Comparison of ENCODE assay signal across 8 cellular contexts in genomic region chr2:44170337-44170736, GRCh38. TPM values are rescaled to one million over a fixed set of nuclear protein-coding genes. Genes with fewer than 3 reads are reported as not detected.
DNase-seq lines count a peak whose midpoint lies in the region; ATAC-seq, FAIRE-seq and TF ChIP-seq lines count a peak whose summit lies in the region.

No MANE protein-coding gene starts in this region.

- H3K27ac ChIP-seq in SK-N-SH (ENCODE audit: low read depth in 2 of 2, low read length in 1 of 2), result peak overlapping the region; percentile 53 to 74; a peak in 3 of 4 replicates
- peak overlapping the region; percentile 93 to 99 (median 99) for H3K27ac ChIP-seq in esophagus muscularis mucosa (replicated peaks in 1 of 4)
- H3K27ac ChIP-seq in pancreas, result peak overlapping the region in 2 of 4 donors; percentile 93 to 96

- intact Hi-C loops in esophagus muscularis mucosa (cut with DNase I) (no loop called here), pancreas (cut with DNase I) (loop anchor here in 1 of 3 donors (10.0 kb wide), 1 partner anchor 54 kb away; no protein-coding TSS in a partner anchor)

- TF ChIP-seq EP300 in SK-N-SH (IDR thresholded peaks at IDR 0.05; ENCODE audit: borderline replicate concordance in 1 of 2, low read depth in 1 of 2, low read length in 1 of 2), result no peak
- peak; percentile 58 for TF ChIP-seq EP300 in esophagus muscularis mucosa (IDR thresholded peaks at IDR 0.05)

- no peak for TF ChIP-seq RAD21 in SK-N-SH (IDR thresholded peaks at IDR 0.05; ENCODE audit: low read length)

- peaks cover 14% of the 10 kb centered on the region for H3F3A ChIP-seq in SK-N-SH (replicated peaks; ENCODE audit: insufficient read depth)

- peaks cover 47% of the 10 kb centered on the region for H4K20me1 ChIP-seq in SK-N-SH (ENCODE audit: insufficient read depth)

- CTCF ChIA-PET in SK-N-SH (lab: Yijun Ruan, JAX), result interaction anchor here (1.0 to 3.9 kb wide), 6 partner anchors 84 to 292 kb away, joined by 3 to 11 read pairs (median 4); no protein-coding TSS in a partner anchor

- H3K4me3 ChIP-seq in SK-N-SH (ENCODE audit: low read depth in 2 of 2, low read length in 1 of 2) (peak overlapping the region; percentile 76 to 95), esophagus muscularis mucosa (peak overlapping the region; percentile 75 to 97 (median 94)), pancreas (peak overlapping the region in 3 of 4 donors; percentile 75 to 96 (median 94))

- peak overlapping the region; percentile 83 for H3K9ac ChIP-seq in SK-N-SH

- ATAC-seq in SK-N-SH treated with all-trans-retinoic acid at 6 μM for 48 hours (no peak), pancreas (no peak), GM21717 (IDR thresholded peaks at IDR 0.05; ENCODE audit: unreplicated experiment) (no peak)

- H3K36me3 ChIP-seq in SK-N-SH (replicated peaks in 1 of 2; ENCODE audit: control insufficient read depth in 1 of 2, insufficient read depth in 2 of 2, low read length in 1 of 2), result no peaks in the 10 kb centered on the region
- H3K36me3 ChIP-seq in esophagus muscularis mucosa, result no peaks in the 10 kb centered on the region
- H3K36me3 ChIP-seq in pancreas, result no peaks in the 10 kb centered on the region

- H3K9me2 ChIP-seq in SK-N-SH, result no peaks in the 10 kb centered on the region

- H3K9me3 ChIP-seq in SK-N-SH, result no peaks in the 10 kb centered on the region
- no peaks in the 10 kb centered on the region for H3K9me3 ChIP-seq in esophagus muscularis mucosa
- no peaks in the 10 kb centered on the region for H3K9me3 ChIP-seq in pancreas

- H3K4me1 ChIP-seq in SK-N-SH (ENCODE audit: control insufficient read depth in 1 of 2, insufficient read depth in 2 of 2, low read depth in 1 of 2, low read length in 1 of 2) (peaks cover 4 to 16% of the 10 kb centered on the region in 2 experiments), esophagus muscularis mucosa (peaks cover 16 to 52% (median 45%) of the 10 kb centered on the region in 4 donors), pancreas (peaks cover 0 to 27% (median 13%) of the 10 kb centered on the region in 3 donors)

- TF ChIP-seq POLR2A in esophagus muscularis mucosa (IDR thresholded peaks at IDR 0.05; ENCODE audit: low read depth), result no peak

- H3K4me2 ChIP-seq in SK-N-SH, result peak overlapping the region; percentile 87

- H3K27me3 ChIP-seq in SK-N-SH (ENCODE audit: insufficient read depth) (no peaks in the 10 kb centered on the region), esophagus muscularis mucosa (peaks cover 0 to 5% (median 0%) of the 10 kb centered on the region in 4 donors), pancreas (no peaks in the 10 kb centered on the region)

- no peak for DNase-seq in SK-N-SH
- DNase-seq in RKO (ENCODE audit: low spot score), result peak; percentile 54
- no peak for DNase-seq in esophagus muscularis mucosa (ENCODE audit: extremely low spot score)
- no peak for DNase-seq in pancreas
- DNase-seq in NCI-H526 treated with DMSO at 0.1 percent for 48 hours (lab: John Stamatoyannopoulos, UW), result no peak
- no peak for DNase-seq in GM03348 (ENCODE audit: low spot score)

- POLR2A ChIA-PET in SK-N-SH (lab: Yijun Ruan, JAX), result no interaction called here

- TF ChIP-seq CTCF in SK-N-SH (IDR thresholded peaks at IDR 0.05) (no peak), esophagus muscularis mucosa (IDR thresholded peaks at IDR 0.05) (no peak), pancreas (IDR thresholded peaks at IDR 0.05) (no peak)

- FAIRE-seq in pancreas (lab: Jason Lieb, UNC), result no peak

- 1% methylated on average over 3 of the region's 3 CpGs for WGBS in SK-N-SH (ENCODE audit: low lambda C conversion rate)
- WGBS in esophagus muscularis mucosa, result 3% methylated on average over 3 of the region's 3 CpGs
- 0 to 1% methylated on average over 3 of the region's 3 CpGs for WGBS in pancreas, 2 donors

- peaks cover 63% of the 10 kb centered on the region for H3K79me2 ChIP-seq in SK-N-SH (ENCODE audit: insufficient read depth)

- no peak overlapping the region for H2AFZ ChIP-seq in SK-N-SH (ENCODE audit: low read depth)

TF ChIP-seq in SK-N-SH, 30 proteins besides CTCF, POLR2A, EP300 and RAD21:
- TF ChIP-seq SMC3 (IDR thresholded peaks at IDR 0.05; ENCODE audit: low read depth, low read length) (no peak), MEF2A (IDR thresholded peaks at IDR 0.05; ENCODE audit: borderline replicate concordance, low read depth) (0 out of 2 replicates have a peak, but pooled peaks have one; percentile 20), MXI1 (IDR thresholded peaks at IDR 0.05; ENCODE audit: low read depth, low read length) (no peak), ELF1 (IDR thresholded peaks at IDR 0.05) (no peak), FOXJ3 (CRISPR knock-in tag; IDR thresholded peaks at IDR 0.05) (no peak), EZH2phosphoT487 (IDR thresholded peaks at IDR 0.05; ENCODE audit: borderline replicate concordance, low read depth) (no peak)

TF ChIP-seq in SK-N-SH treated with all-trans-retinoic acid at 6 μM for 48 hours, 23 proteins besides CTCF, POLR2A, EP300 and RAD21:
- no peak for TF ChIP-seq ZFP3 (CRISPR knock-in tag; IDR thresholded peaks at IDR 0.05)
- no peak for TF ChIP-seq ZNF8 (CRISPR knock-in tag; IDR thresholded peaks at IDR 0.05)
- no peak for TF ChIP-seq PPARA (CRISPR knock-in tag; IDR thresholded peaks at IDR 0.05; ENCODE audit: borderline replicate concordance)
- no peak for TF ChIP-seq TCF4 (CRISPR knock-in tag; IDR thresholded peaks at IDR 0.05; ENCODE audit: borderline replicate concordance)
- TF ChIP-seq, protein P1, sequence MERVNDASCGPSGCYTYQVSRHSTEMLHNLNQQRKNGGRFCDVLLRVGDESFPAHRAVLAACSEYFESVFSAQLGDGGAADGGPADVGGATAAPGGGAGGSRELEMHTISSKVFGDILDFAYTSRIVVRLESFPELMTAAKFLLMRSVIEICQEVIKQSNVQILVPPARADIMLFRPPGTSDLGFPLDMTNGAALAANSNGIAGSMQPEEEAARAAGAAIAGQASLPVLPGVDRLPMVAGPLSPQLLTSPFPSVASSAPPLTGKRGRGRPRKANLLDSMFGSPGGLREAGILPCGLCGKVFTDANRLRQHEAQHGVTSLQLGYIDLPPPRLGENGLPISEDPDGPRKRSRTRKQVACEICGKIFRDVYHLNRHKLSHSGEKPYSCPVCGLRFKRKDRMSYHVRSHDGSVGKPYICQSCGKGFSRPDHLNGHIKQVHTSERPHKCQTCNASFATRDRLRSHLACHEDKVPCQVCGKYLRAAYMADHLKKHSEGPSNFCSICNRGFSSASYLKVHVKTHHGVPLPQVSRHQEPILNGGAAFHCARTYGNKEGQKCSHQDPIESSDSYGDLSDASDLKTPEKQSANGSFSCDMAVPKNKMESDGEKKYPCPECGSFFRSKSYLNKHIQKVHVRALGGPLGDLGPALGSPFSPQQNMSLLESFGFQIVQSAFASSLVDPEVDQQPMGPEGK (CRISPR knock-in tag; IDR thresholded peaks at IDR 0.05; ENCODE audit: borderline replicate concordance), result no peak
- no peak for TF ChIP-seq GLIS3 (CRISPR knock-in tag; IDR thresholded peaks at IDR 0.05)
- TF ChIP-seq RARB (CRISPR knock-in tag; IDR thresholded peaks at IDR 0.05), result no peak
- TF ChIP-seq ZFP30 (CRISPR knock-in tag; IDR thresholded peaks at IDR 0.05), result no peak
- TF ChIP-seq ARNTL (CRISPR knock-in tag; IDR thresholded peaks at IDR 0.05; ENCODE audit: borderline replicate concordance, low read depth), result no peak
- TF ChIP-seq, protein P2, sequence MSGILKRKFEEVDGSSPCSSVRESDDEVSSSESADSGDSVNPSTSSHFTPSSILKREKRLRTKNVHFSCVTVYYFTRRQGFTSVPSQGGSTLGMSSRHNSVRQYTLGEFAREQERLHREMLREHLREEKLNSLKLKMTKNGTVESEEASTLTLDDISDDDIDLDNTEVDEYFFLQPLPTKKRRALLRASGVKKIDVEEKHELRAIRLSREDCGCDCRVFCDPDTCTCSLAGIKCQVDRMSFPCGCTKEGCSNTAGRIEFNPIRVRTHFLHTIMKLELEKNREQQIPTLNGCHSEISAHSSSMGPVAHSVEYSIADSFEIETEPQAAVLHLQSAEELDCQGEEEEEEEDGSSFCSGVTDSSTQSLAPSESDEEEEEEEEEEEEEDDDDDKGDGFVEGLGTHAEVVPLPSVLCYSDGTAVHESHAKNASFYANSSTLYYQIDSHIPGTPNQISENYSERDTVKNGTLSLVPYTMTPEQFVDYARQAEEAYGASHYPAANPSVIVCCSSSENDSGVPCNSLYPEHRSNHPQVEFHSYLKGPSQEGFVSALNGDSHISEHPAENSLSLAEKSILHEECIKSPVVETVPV (CRISPR knock-in tag; IDR thresholded peaks at IDR 0.05), result no peak
- TF ChIP-seq ESRRG (CRISPR knock-in tag; IDR thresholded peaks at IDR 0.05), result no peak
- no peak for TF ChIP-seq ISL1 (CRISPR knock-in tag; IDR thresholded peaks at IDR 0.05)
- TF ChIP-seq POU6F1 (CRISPR knock-in tag; IDR thresholded peaks at IDR 0.05; ENCODE audit: borderline replicate concordance, low read depth), result no peak

RNA-seq across cellular contexts. Expression of gene PPM1B, which starts 1.7 kb away (rescaled TPM):
- polyA plus RNA-seq in SK-N-SH (2012; rRNA removed), result 16.2 and 17.3 TPM in 2 replicates
- polyA plus RNA-seq in SK-N-SH (2012; cell fraction: cytosol; rRNA removed), result 22.0 and 24.3 TPM in 2 replicates
- 7.8 and 14.2 TPM in 2 replicates for polyA plus RNA-seq in SK-N-SH (2012; cell fraction: nucleus; rRNA removed)
- total RNA-seq in esophagus muscularis mucosa, result 10 to 100 TPM; 61.4 to 92.7 (median 75.8) TPM
- 10 to 100 TPM; 17.9 to 28.5 (median 19.7) TPM for total RNA-seq in pancreas
- 10 to 100 TPM; 12.0 to 22.8 TPM for polyA plus RNA-seq in pancreas
